8 cellular contexts compared by ENCODE assay signal in the genomic region with DNA sequence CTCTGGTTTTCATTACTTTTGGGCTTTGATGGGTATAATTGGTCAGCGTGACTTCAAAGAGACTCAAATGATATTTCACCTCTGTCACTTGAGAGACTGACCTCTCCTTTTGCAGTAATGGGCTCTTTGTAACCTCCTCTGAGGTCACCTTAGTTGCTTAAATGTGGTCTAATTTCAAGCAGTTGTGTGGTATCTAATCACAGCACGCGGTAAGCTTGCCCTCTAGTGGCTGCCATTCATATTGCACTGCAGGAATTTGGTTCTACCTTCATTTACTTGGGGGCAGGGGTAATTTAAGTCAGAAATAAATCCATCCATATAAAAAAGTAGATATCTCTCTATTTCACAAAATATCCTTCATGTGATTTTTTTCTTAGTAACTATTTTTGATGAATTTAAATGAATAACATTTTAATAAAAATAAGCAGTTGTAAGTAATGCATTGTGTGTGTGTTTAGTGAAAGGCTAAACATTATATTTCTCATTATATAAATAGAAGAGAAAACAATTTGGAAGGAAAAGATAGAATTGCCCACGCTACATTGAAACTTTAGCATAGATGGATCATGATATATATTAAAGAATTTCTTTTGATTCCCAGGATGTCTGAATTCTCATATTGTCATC. TPM values are rescaled to one million over a fixed set of nuclear protein-coding genes. Genes with fewer than 3 reads are reported as not detected.
DNase-seq lines count a peak whose midpoint lies in the region; ATAC-seq lines count a peak whose summit lies in the region.

No MANE protein-coding gene starts in this region.

- H3K4me1 Mint-ChIP-seq in activated T-cell treated with anti-CD3 and anti-CD28 coated beads, Interleukin-2, amount 50 U/mL, for 72 hours (ENCODE audit: low read depth) = no peaks in the 10 kb centered on the region

- H3K27me3 Mint-ChIP-seq in activated T-cell treated with anti-CD3 and anti-CD28 coated beads, Interleukin-2, amount 50 U/mL, for 72 hours (ENCODE audit: low read depth) = no peaks in the 10 kb centered on the region

- ATAC-seq in GM19324 (IDR thresholded peaks at IDR 0.05; ENCODE audit: low FRiP score, unreplicated experiment) (peak; percentile 90), HG03196 (IDR thresholded peaks at IDR 0.05; ENCODE audit: unreplicated experiment) (peak; percentile 91), HG02571 (IDR thresholded peaks at IDR 0.05; ENCODE audit: unreplicated experiment) (no peak)
- ATAC-seq in activated T-cell treated with anti-CD3 and anti-CD28 coated beads, Interleukin-2, amount 50 U/mL, for 72 hours (replicated peaks in 1 of 2) = no peak

- H3K27ac Mint-ChIP-seq in activated T-cell treated with anti-CD3 and anti-CD28 coated beads, Interleukin-2, amount 50 U/mL, for 72 hours = no peak overlapping the region

- intact Hi-C loops in head of caudate nucleus (cut with DNase I) = loop anchor here (5.0 kb wide), 1 partner anchor 295 kb away; no protein-coding TSS in a partner anchor

- H3K36me3 Mint-ChIP-seq in activated T-cell treated with anti-CD3 and anti-CD28 coated beads, Interleukin-2, amount 50 U/mL, for 72 hours (ENCODE audit: insufficient read depth in 2 of 2) = no peaks in the 10 kb centered on the region

- DNase-seq in DMS79 (lab: John Stamatoyannopoulos, UW) (peak; percentile 22), NCI-H748 (lab: John Stamatoyannopoulos, UW; ENCODE audit: unreplicated experiment) (peak; percentile 56), head of caudate nucleus (peak in 40 of 42 donors; percentile 10 to 87 (median 65)), pons (ENCODE audit: low spot score) (peak; percentile 60)
- DNase-seq in activated T-cell treated with anti-CD3 and anti-CD28 coated beads, Interleukin-2, amount 50 U/mL, for 72 hours = peak; percentile 25 to 49

- H3K4me3 Mint-ChIP-seq in activated T-cell treated with anti-CD3 and anti-CD28 coated beads, Interleukin-2, amount 50 U/mL, for 72 hours = no peak overlapping the region

- H3K9me3 Mint-ChIP-seq in activated T-cell treated with anti-CD3 and anti-CD28 coated beads, Interleukin-2, amount 50 U/mL, for 72 hours = no peaks in the 10 kb centered on the region

RNA-seq across cellular contexts. Expression of a gene that starts 55.0 kb away (rescaled TPM):
- total RNA-seq in activated T-cell treated with anti-CD3 and anti-CD28 coated beads, Interleukin-2, amount 50 U/mL, for 72 hours = not detected

Comparison
In these comparisons a context has a peak if more than half of its experiments do, and no peak if none do; other contexts are left out.
1. ATAC-seq: peak in GM19324 (single experiment) and HG03196 (single experiment); none in activated T-cell treated with anti-CD3 and anti-CD28 coated beads, Interleukin-2, amount 50 U/mL, for 72 hours (0 of 2) and HG02571 (single experiment).
2. Peak in every context shown above with its lines, with median percentiles within 50 percentile points of each other: DNase-seq.